Comparison of ENCODE assay signal across 10 cellular contexts in the genomic region with DNA sequence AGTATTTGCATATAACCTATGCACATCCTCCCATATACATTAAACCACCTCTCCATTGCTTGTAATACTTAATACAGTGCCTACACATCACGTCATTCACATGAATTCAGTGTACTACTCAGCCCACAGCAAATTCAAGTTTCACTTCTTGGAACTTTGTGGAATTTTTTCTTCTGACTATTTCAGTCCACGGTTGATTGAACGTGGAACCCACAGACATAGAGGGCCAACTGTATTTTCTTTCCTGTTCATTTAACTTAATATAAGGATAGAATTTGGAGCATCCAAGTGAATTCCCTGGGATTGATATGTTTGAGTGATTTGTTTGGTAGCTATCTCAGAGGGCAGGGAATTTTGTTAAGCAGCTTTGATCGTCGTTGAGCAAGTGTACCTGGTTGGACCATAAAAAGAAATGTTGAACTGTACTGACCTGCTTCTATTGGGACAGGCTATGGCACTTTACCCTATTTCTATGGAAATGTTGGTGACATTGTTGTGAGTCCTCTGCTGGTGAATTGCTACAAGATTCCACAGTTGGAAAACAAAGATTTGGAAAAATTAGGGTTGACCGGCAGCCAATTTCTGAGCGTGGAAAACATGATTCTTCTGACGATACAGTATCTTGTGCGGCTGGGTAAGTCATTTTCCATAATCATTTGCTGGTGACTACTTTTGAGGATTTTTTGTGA.
DNase-seq lines count a peak whose midpoint lies in the region; ATAC-seq and TF ChIP-seq lines count a peak whose summit lies in the region.
"Had no signal": no experiment of that assay in that cellular context is flagged by ENCODE, and none has a peak within 500 bp of the region (broad histone marks: within the 10 kb centered on the region; RNA-seq: fewer than 3 reads in every experiment).

No MANE protein-coding gene starts in this region.

- no peaks in the 10 kb centered on the region for H3K27me3 ChIP-seq in psoas muscle (ENCODE audit: insufficient read depth in 3 of 3, low read length in 2 of 3)

- H3K9me3 ChIP-seq in psoas muscle, result no peaks in the 10 kb centered on the region

- no peaks in the 10 kb centered on the region for H3K4me1 Mint-ChIP-seq in stimulated activated naive B cell treated with anti-CD40 and anti-IgM and Interleukin-4, amounts not matched to agents 10 μg/mL and 1 μg/mL and 100 μg/mL, for 72 hours

- peak overlapping the region; percentile 16 for H3K27ac ChIP-seq in psoas muscle
- H3K27ac ChIP-seq: 22Rv1 had no signal

- no peak overlapping the region for H3K4me3 Mint-ChIP-seq in stimulated activated naive B cell treated with anti-CD40 and anti-IgM and Interleukin-4, amounts not matched to agents 10 μg/mL and 1 μg/mL and 100 μg/mL, for 72 hours

- intact Hi-C loops in Right ventricle myocardium superior (cut with DNase I), result loop anchor here (2.0 to 10.0 kb wide), 2 partner anchors 199 to 247 kb away; partner anchors contain the start of gene GREB1L
- intact Hi-C loops in cardiac septum (cut with DNase I), result loop anchor here (1.0 to 10.0 kb wide), 4 partner anchors 61 to 249 kb away; no protein-coding TSS in a partner anchor
- intact Hi-C loops in psoas muscle (cut with DNase I), result loop anchor here (2.0 to 10.0 kb wide), 5 partner anchors 42 to 251 kb away; partner anchors contain the start of gene GREB1L (in 2 of the 2)

- no peak overlapping the region for H3K27ac Mint-ChIP-seq in stimulated activated naive B cell treated with anti-CD40 and anti-IgM and Interleukin-4, amounts not matched to agents 10 μg/mL and 1 μg/mL and 100 μg/mL, for 72 hours

- no peak for TF ChIP-seq CTCF in psoas muscle (IDR thresholded peaks at IDR 0.05)

- peaks cover 0 to 44% of the 10 kb centered on the region in 2 donors for H3K36me3 ChIP-seq in psoas muscle (ENCODE audit: insufficient read depth in 1 of 2, low read depth in 1 of 2)

- H3K27me3 Mint-ChIP-seq in stimulated activated naive B cell treated with anti-CD40 and anti-IgM and Interleukin-4, amounts not matched to agents 10 μg/mL and 1 μg/mL and 100 μg/mL, for 72 hours, result peaks cover 9% of the 10 kb centered on the region in 2 donors

- peaks cover 61% of the 10 kb centered on the region for H3K4me1 ChIP-seq in psoas muscle

- H3K36me3 Mint-ChIP-seq in stimulated activated naive B cell treated with anti-CD40 and anti-IgM and Interleukin-4, amounts not matched to agents 10 μg/mL and 1 μg/mL and 100 μg/mL, for 72 hours, result no peaks in the 10 kb centered on the region

- ATAC-seq in Right ventricle myocardium superior (ENCODE audit: poor library complexity), result peak; percentile 20
- peak in 2 of 4 donors; percentile 9 to 14 for ATAC-seq in psoas muscle
- ATAC-seq in stimulated activated naive B cell treated with anti-CD40 and anti-IgM and Interleukin-4, amounts not matched to agents 10 μg/mL and 1 μg/mL and 100 μg/mL, for 72 hours (replicated peaks), result no peak

- 59 to 72% (median 63%) methylated on average over 9 of the region's 9 CpGs for WGBS in psoas muscle, 3 donors

- H3K4me3 ChIP-seq in psoas muscle, result peak overlapping the region; percentile 37

- no peaks in the 10 kb centered on the region for H3K9me3 Mint-ChIP-seq in stimulated activated naive B cell treated with anti-CD40 and anti-IgM and Interleukin-4, amounts not matched to agents 10 μg/mL and 1 μg/mL and 100 μg/mL, for 72 hours

- no peak for DNase-seq in Right ventricle myocardium superior
- DNase-seq in cardiac septum (ENCODE audit: low spot score), result no peak
- DNase-seq in glomerular visceral epithelial cell (ENCODE audit: extremely low spot score), result peak; percentile 70
- DNase-seq in psoas muscle, result no peak
- no peak for DNase-seq in stimulated activated CD4-positive, alpha-beta T cell treated with anti-CD3 and anti-CD28 coated beads, Interleukin-2, amount 100 ng/mL, for 24 hours
- DNase-seq in NCI-H748 treated with DMSO at 0.1 percent for 48 hours (lab: John Stamatoyannopoulos, UW), result no peak
- no peak for DNase-seq in HT-29 (ENCODE audit: low spot score)
- DNase-seq in stimulated activated naive B cell treated with anti-CD40 and anti-IgM and Interleukin-4, amounts not matched to agents 10 μg/mL and 1 μg/mL and 100 μg/mL, for 72 hours, result no peak
- DNase-seq: NCI-H524 treated with DMSO at 0.1 percent for 48 hours had no signal
